In genomic region chr3:179164857-179165256, GRCh38 we compare ENCODE assay signal across 20 cellular contexts. TPM values are rescaled to one million over a fixed set of nuclear protein-coding genes. Genes with fewer than 3 reads are reported as not detected.
A peak's percentile ranks its signal among the peaks of the same experiment; 100 is the strongest.
DNase-seq lines count a peak whose midpoint lies in the region; ATAC-seq, FAIRE-seq and TF ChIP-seq lines count a peak whose summit lies in the region.
"Had no signal": no experiment of that assay in that cellular context is flagged by ENCODE, and none has a peak within 500 bp of the region (broad histone marks: within the 10 kb centered on the region; RNA-seq: fewer than 3 reads in every experiment).

No MANE protein-coding gene starts in this region.

- H2AFZ ChIP-seq in Karpas-422 (ENCODE audit: low read length), result no peak overlapping the region
- H2AFZ ChIP-seq: GM23248 had no signal

- H3K27me3 ChIP-seq in Karpas-422 (ENCODE audit: low read length), result no peaks in the 10 kb centered on the region
- H3K27me3 ChIP-seq in tibial artery, result no peaks in the 10 kb centered on the region
- H3K27me3 ChIP-seq: BE2C had no signal

- TF ChIP-seq CTCF in D721Med (IDR thresholded peaks at IDR 0.05; ENCODE audit: insufficient read depth, missing control alignments) (no peak), tibial artery (IDR thresholded peaks at IDR 0.05) (no peak)

- H4K20me1 ChIP-seq in Karpas-422 (ENCODE audit: insufficient read depth, low read depth, low read length), result no peaks in the 10 kb centered on the region

- H3K79me2 ChIP-seq in Karpas-422 (ENCODE audit: low read length), result peaks cover 40% of the 10 kb centered on the region

- H3K9me3 Mint-ChIP-seq in memory B cell, result peaks cover 3% of the 10 kb centered on the region
- H3K9me3 Mint-ChIP-seq: CD8-positive, alpha-beta memory T cell; HFFc6 had no signal

- no peak for ATAC-seq in memory B cell (ENCODE audit: low read depth)
- no peak for ATAC-seq in GM21515 (IDR thresholded peaks at IDR 0.05; ENCODE audit: unreplicated experiment)
- ATAC-seq in HG03565 (IDR thresholded peaks at IDR 0.05; ENCODE audit: unreplicated experiment), result no peak

- H3K36me3 Mint-ChIP-seq in memory B cell, result peaks cover 4% of the 10 kb centered on the region

- H3K36me3 ChIP-seq in Karpas-422 (ENCODE audit: insufficient read depth, low read length) (no peaks in the 10 kb centered on the region), tibial artery (no peaks in the 10 kb centered on the region)
- H3K36me3 ChIP-seq: BE2C had no signal

- H3K9ac ChIP-seq in Karpas-422 (ENCODE audit: low read length), result no peak overlapping the region
- H3K9ac ChIP-seq: GM23248 had no signal

- H3K4me1 Mint-ChIP-seq in memory B cell, result peaks cover 49% of the 10 kb centered on the region

- no peak overlapping the region for H3K4me3 Mint-ChIP-seq in memory B cell
- H3K4me3 Mint-ChIP-seq: CD4-positive, CD25-positive, alpha-beta regulatory T cell; CD8-positive, alpha-beta memory T cell; HFFc6 had no signal

- DNase-seq in D721Med (ENCODE audit: insufficient read length, low spot score), result no peak
- DNase-seq in Karpas-422, result no peak
- no peak for DNase-seq in memory B cell (ENCODE audit: low spot score in 2 of 2)
- DNase-seq in tibial artery, result no peak
- DNase-seq: BE2C; C1 segment of cervical spinal cord; CD4-positive, CD25-positive, alpha-beta regulatory T cell; CD8-positive, alpha-beta memory T cell; COR-L47; GM23248; HCEC 1CT; HFFc6; IMR-90 had no signal

- peak; percentile 11 for FAIRE-seq in D721Med (lab: Jason Lieb, UNC)
- FAIRE-seq: G401.6, GM18507, H54, HTR-8/SVneo, K562 had no signal

- peak overlapping the region; percentile 88 for H3K27ac Mint-ChIP-seq in memory B cell
- H3K27ac Mint-ChIP-seq: HFFc6 had no signal

- no peak overlapping the region for H3K4me2 ChIP-seq in Karpas-422 (ENCODE audit: low read depth, low read length, poor library complexity, severe bottlenecking)

- H3K4me3 ChIP-seq in Karpas-422 (ENCODE audit: low read length) (no peak overlapping the region), tibial artery (no peak overlapping the region)
- H3K4me3 ChIP-seq: GM23248, K562 had no signal

- H3K9me2 ChIP-seq in Karpas-422 (replicated peaks; ENCODE audit: insufficient read depth, low read length), result no peaks in the 10 kb centered on the region

- intact Hi-C loops in tibial artery (cut with DNase I; ENCODE audit: low total_unique reads), result no loop called here

- H3K27ac ChIP-seq in Karpas-422 (ENCODE audit: low read length), result peak overlapping the region; percentile 83; the same call in 1 of the 2 replicates
- no peak overlapping the region for H3K27ac ChIP-seq in tibial artery
- H3K27ac ChIP-seq: GM23248 had no signal

- H3K9me3 ChIP-seq in Karpas-422 (ENCODE audit: low read length), result no peaks in the 10 kb centered on the region
- no peaks in the 10 kb centered on the region for H3K9me3 ChIP-seq in tibial artery
- H3K9me3 ChIP-seq: BE2C had no signal

- H3K27me3 Mint-ChIP-seq in memory B cell, result no peaks in the 10 kb centered on the region
- H3K27me3 Mint-ChIP-seq: CD4-positive, CD25-positive, alpha-beta regulatory T cell had no signal

- H3K4me1 ChIP-seq in Karpas-422 (ENCODE audit: low read length) (peaks cover 46% of the 10 kb centered on the region), tibial artery (peaks cover 0 to 22% (median 3%) of the 10 kb centered on the region in 4 donors)
- H3K4me1 ChIP-seq: BE2C had no signal

RNA-seq across cellular contexts. Expression of gene PIK3CA, which starts 16.7 kb away (rescaled TPM):
- total RNA-seq in Karpas-422 (2014; rRNA removed; shearing (Covaris generic); ENCODE audit: low replicate concordance), result 8.5 and 22.7 TPM in 2 replicates
